20 cellular contexts compared by ENCODE assay signal in the genomic region with DNA sequence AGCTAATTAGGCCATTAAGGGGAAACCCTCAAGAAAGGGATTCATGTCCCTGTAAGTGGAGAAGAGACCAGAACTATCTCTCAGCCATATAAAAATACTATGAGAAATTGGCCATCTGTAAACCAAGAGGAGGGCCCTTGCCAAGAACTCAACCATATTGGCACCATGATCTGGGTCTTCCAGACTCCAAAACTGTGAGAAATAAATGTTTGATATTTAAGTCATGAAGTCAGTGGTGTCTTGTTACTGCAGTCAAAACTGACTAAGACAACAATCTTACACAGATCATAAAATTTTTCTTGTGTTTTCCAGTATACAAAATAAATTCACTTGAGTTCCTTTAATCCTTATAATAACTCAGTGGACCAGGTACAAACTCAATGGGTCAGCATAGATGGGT.
"Had no signal": no experiment of that assay in that cellular context is flagged by ENCODE, and none has a peak within 500 bp of the region (broad histone marks: within the 10 kb centered on the region; RNA-seq: fewer than 3 reads in every experiment).

No MANE protein-coding gene starts in this region.

- H3K36me3 ChIP-seq: left lung, lower lobe of right lung, transverse colon had no signal

- H3K27ac ChIP-seq: coronary artery, dorsolateral prefrontal cortex, left lung, lower lobe of right lung, testis, transverse colon had no signal

- ATAC-seq: activated CD8-positive, alpha-beta T cell treated with anti-CD3 and anti-CD28 coated beads for 36 hours; left lung; lower lobe of right lung; right cardiac atrium; stimulated activated naive CD8-positive, alpha-beta T cell treated with anti-CD3 and anti-CD28 coated beads, Interleukin-15, Interleukin-2, amounts not matched to agents 100 U/mL and 50 U/mL, for 24 hours; WTC11 had no signal

- H3K9me3 ChIP-seq: left lung, lower lobe of right lung, testis, transverse colon had no signal

- H3K27me3 ChIP-seq: dorsolateral prefrontal cortex, left lung, testis, transverse colon had no signal

- H3K4me3 ChIP-seq: coronary artery, dorsolateral prefrontal cortex, left lung, lower lobe of right lung, testis, transverse colon had no signal

- H3K4me1 ChIP-seq: left lung, lower lobe of right lung, testis, transverse colon had no signal

- DNase-seq: activated CD4-positive, alpha-beta T cell treated with anti-CD3 and anti-CD28 coated beads for 1 hour; activated CD4-positive, alpha-beta T cell treated with anti-CD3 and anti-CD28 coated beads, Interleukin-2, amount 10 ng/mL, durations not matched to agents 7 days and 5 days; activated CD8-positive, alpha-beta T cell treated with anti-CD3 and anti-CD28 coated beads for 36 hours; activated T-cell treated with anti-CD3 and anti-CD28 coated beads, Interleukin-2, amount 50 U/mL, for 48 hours; anterior cingulate cortex; dorsolateral prefrontal cortex; effector memory CD4-positive, alpha-beta T cell; left lung; lower lobe of right lung; mesendoderm; posterior cingulate gyrus; right cardiac atrium; stimulated activated CD4-positive, alpha-beta T cell treated with anti-CD3 and anti-CD28 coated beads, Interleukin-12 subunit alpha, Interleukin-12 subunit beta, amount 100 ng/mL, for 4 hours; stimulated activated CD4-positive, alpha-beta T cell treated with anti-CD3 and anti-CD28 coated beads, Interleukin-4, amount 100 ng/mL, for 1 hour; stimulated activated naive CD8-positive, alpha-beta T cell treated with anti-CD3 and anti-CD28 coated beads, Interleukin-15, Interleukin-2, amounts not matched to agents 100 U/mL and 50 U/mL, for 24 hours; T-helper 2 cell; testis; transverse colon had no signal
